ENCODE assay signal across 8 cellular contexts in genomic region chr6:137389150-137389664, GRCh38.
DNase-seq lines count a peak whose midpoint lies in the region; ATAC-seq lines count a peak whose summit lies in the region.

No MANE protein-coding gene starts in this region.

- intact Hi-C loops in right cardiac atrium (cut with DNase I): no loop called here

- ATAC-seq in GM21381 (IDR thresholded peaks at IDR 0.05; ENCODE audit: unreplicated experiment) (peak; percentile 76), right cardiac atrium (no peak)

- H3K27me3 ChIP-seq in right cardiac atrium (ENCODE audit: control insufficient read depth, insufficient read depth): no peaks in the 10 kb centered on the region

- DNase-seq in MV-4-11 (lab: John Stamatoyannopoulos, UW) (peak; percentile 99), medulla oblongata (ENCODE audit: extremely low spot score) (peak; percentile 77), AG20443 (ENCODE audit: low spot score) (no peak), right cardiac atrium (no peak), mesenteric fat pad (ENCODE audit: low spot score) (no peak), NCI-H146 treated with DMSO at 0.1 percent for 48 hours (lab: John Stamatoyannopoulos, UW; ENCODE audit: unreplicated experiment) (no peak)
- peak; percentile 42 for DNase-seq in activated CD8-positive, alpha-beta memory T cell treated with anti-CD3 and anti-CD28 coated beads, Interleukin-2, amount 50 U/mL, for 1 hour (ENCODE audit: extremely low read depth)

- H3K27ac ChIP-seq in right cardiac atrium (ENCODE audit: low read length): no peak overlapping the region

- H3K9me3 ChIP-seq in right cardiac atrium (ENCODE audit: control insufficient read depth, low read length): no peaks in the 10 kb centered on the region

- H3K4me3 ChIP-seq in right cardiac atrium (ENCODE audit: low read length): no peak overlapping the region

- 39% methylated on average over 6 of the region's 6 CpGs for WGBS in right cardiac atrium

- no peaks in the 10 kb centered on the region for H3K4me1 ChIP-seq in right cardiac atrium (ENCODE audit: control insufficient read depth, insufficient read depth, low read length)

Comparison
In these comparisons a context has a peak if more than half of its experiments do, and no peak if none do; other contexts are left out.
1. DNase-seq: peak in MV-4-11 (single experiment), activated CD8-positive, alpha-beta memory T cell treated with anti-CD3 and anti-CD28 coated beads, Interleukin-2, amount 50 U/mL, for 1 hour (single experiment) and medulla oblongata (single experiment); none in AG20443 (single experiment), right cardiac atrium (0 of 3), mesenteric fat pad (single experiment) and NCI-H146 treated with DMSO at 0.1 percent for 48 hours (single experiment).